29 cellular contexts compared by ENCODE assay signal in genomic region chr12:87807127-87807526, GRCh38.
"Had no signal": no experiment of that assay in that cellular context is flagged by ENCODE, and none has a peak within 500 bp of the region (broad histone marks: within the 10 kb centered on the region; RNA-seq: fewer than 3 reads in every experiment).

No MANE protein-coding gene starts in this region.

- H3K9me3 Mint-ChIP-seq: activated naive CD4-positive, alpha-beta T cell treated with anti-CD3 and anti-CD28 coated beads for 36 hours; activated naive CD8-positive, alpha-beta T cell treated with anti-CD3 and anti-CD28 coated beads for 36 hours; activated T-helper 1 cell treated with anti-CD3 and anti-CD28 coated beads, Interleukin-12 subunit alpha, Interleukin-12 subunit beta, Interleukin-2, Interleukin-4 antibody, amounts not matched to agents 30 ng/mL and 10 ng/mL and 1 ng/mL, durations not matched to agents 14 hours and 24 hours and 36 hours; naive B cell; nephron progenitor cell; T-helper 2 cell treated with Interferon-gamma antibody and Interleukin-4, amounts not matched to agents 5 μg/mL and 100 μg/mL, for 36 hours had no signal

- H3K36me3 Mint-ChIP-seq: activated naive CD8-positive, alpha-beta T cell treated with anti-CD3 and anti-CD28 coated beads for 36 hours; mesothelial cell of epicardium; naive B cell; T-cell had no signal

- H3K4me1 ChIP-seq: adrenal gland, colonic mucosa had no signal

- DNase-seq: activated CD4-positive, alpha-beta T cell treated with anti-CD3 and anti-CD28 coated beads for 4 hours; activated CD4-positive, alpha-beta T cell treated with anti-CD3 and anti-CD28 coated beads, Interleukin-2, amount 50 U/mL, for 4 hours; activated effector memory CD4-positive, alpha-beta T cell treated with anti-CD3 and anti-CD28 coated beads, Interleukin-2, amount 50 U/mL, for 16 hours; activated naive CD4-positive, alpha-beta T cell treated with anti-CD3 and anti-CD28 coated beads for 36 hours; activated naive CD8-positive, alpha-beta T cell treated with anti-CD3 and anti-CD28 coated beads for 36 hours; adrenal gland; aorta; body of pancreas; cerebellar nuclear complex; colonic mucosa; dorsolateral prefrontal cortex; effector memory CD4-positive, alpha-beta T cell; erythroblast; left colon; mammary epithelial cell; naive B cell; nephron progenitor cell; occipital lobe; right cardiac atrium; stimulated activated CD4-positive, alpha-beta T cell treated with anti-CD3 and anti-CD28 coated beads, Interleukin-2, amount 100 ng/mL, for 48 hours; stimulated activated naive CD4-positive, alpha-beta T cell treated with Interleukin-2 at 50 U/mL for 16 hours; T-cell had no signal

- H3K27ac Mint-ChIP-seq: activated naive CD4-positive, alpha-beta T cell treated with anti-CD3 and anti-CD28 coated beads for 36 hours; activated naive CD8-positive, alpha-beta T cell treated with anti-CD3 and anti-CD28 coated beads for 36 hours; activated T-helper 1 cell treated with anti-CD3 and anti-CD28 coated beads, Interleukin-12 subunit alpha, Interleukin-12 subunit beta, Interleukin-2, Interleukin-4 antibody, amounts not matched to agents 30 ng/mL and 10 ng/mL and 1 ng/mL, durations not matched to agents 14 hours and 24 hours and 36 hours; mesothelial cell of epicardium; naive B cell; nephron progenitor cell; T-cell; T-helper 2 cell treated with Interferon-gamma antibody and Interleukin-4, amounts not matched to agents 5 μg/mL and 100 μg/mL, for 36 hours had no signal

- H3K4me3 ChIP-seq: adrenal gland, body of pancreas, cardiac muscle cell, colonic mucosa, dorsolateral prefrontal cortex, gastroesophageal sphincter, hepatocyte, tibial nerve had no signal

- H3K36me3 ChIP-seq: adrenal gland, cardiac muscle cell, colonic mucosa, gastroesophageal sphincter, tibial nerve had no signal

- H3K79me2 ChIP-seq: hepatocyte had no signal

- H3K27me3 ChIP-seq: adrenal gland, body of pancreas, cardiac muscle cell, colonic mucosa, gastroesophageal sphincter, hepatocyte, tibial nerve had no signal

- H3K4me2 ChIP-seq: hepatocyte had no signal

- H3K4me3 Mint-ChIP-seq: activated naive CD4-positive, alpha-beta T cell treated with anti-CD3 and anti-CD28 coated beads for 36 hours; activated naive CD8-positive, alpha-beta T cell treated with anti-CD3 and anti-CD28 coated beads for 36 hours; activated T-helper 1 cell treated with anti-CD3 and anti-CD28 coated beads, Interleukin-12 subunit alpha, Interleukin-12 subunit beta, Interleukin-2, Interleukin-4 antibody, amounts not matched to agents 30 ng/mL and 10 ng/mL and 1 ng/mL, durations not matched to agents 14 hours and 24 hours and 36 hours; mesothelial cell of epicardium; naive B cell; nephron progenitor cell; T-cell; T-helper 2 cell treated with Interferon-gamma antibody and Interleukin-4, amounts not matched to agents 5 μg/mL and 100 μg/mL, for 36 hours had no signal

- H3K27me3 Mint-ChIP-seq: activated naive CD8-positive, alpha-beta T cell treated with anti-CD3 and anti-CD28 coated beads for 36 hours; naive B cell; T-cell had no signal

- H3K4me1 Mint-ChIP-seq: activated naive CD8-positive, alpha-beta T cell treated with anti-CD3 and anti-CD28 coated beads for 36 hours; naive B cell; T-cell had no signal

- H2AFZ ChIP-seq: hepatocyte had no signal

- H3K27ac ChIP-seq: adrenal gland, body of pancreas, cardiac muscle cell, colonic mucosa, dorsolateral prefrontal cortex, gastroesophageal sphincter, hepatocyte, tibial nerve had no signal

- H3K9me3 ChIP-seq: adrenal gland, body of pancreas, colonic mucosa, gastroesophageal sphincter, tibial nerve had no signal
